8 cellular contexts compared by ENCODE assay signal in genomic region chrX:140765043-140765784, GRCh38. TPM values are rescaled to one million over a fixed set of nuclear protein-coding genes. Genes with fewer than 3 reads are reported as not detected.
DNase-seq lines count a peak whose midpoint lies in the region; ATAC-seq and TF ChIP-seq lines count a peak whose summit lies in the region.

No MANE protein-coding gene starts in this region.

- no peaks in the 10 kb centered on the region for H3K4me1 ChIP-seq in NT2/D1 (ENCODE audit: insufficient read depth, insufficient read length)

- H3K9me3 ChIP-seq in NT2/D1 (ENCODE audit: insufficient read depth, low read length), result no peaks in the 10 kb centered on the region

- no peak for TF ChIP-seq CTCF in glutamatergic neuron (IDR thresholded peaks at IDR 0.05; ENCODE audit: partially characterized antibody, unreplicated experiment)

- peaks cover 2% of the 10 kb centered on the region for H3K9me3 Mint-ChIP-seq in glutamatergic neuron (ENCODE audit: unreplicated experiment)

- no peaks in the 10 kb centered on the region for H3K27me3 Mint-ChIP-seq in glutamatergic neuron (ENCODE audit: unreplicated experiment)

- peaks cover 5% of the 10 kb centered on the region for H3K27me3 ChIP-seq in NT2/D1 (ENCODE audit: insufficient read depth, insufficient read length)

- peak overlapping the region; percentile 50 for H3K9ac ChIP-seq in NT2/D1 (ENCODE audit: insufficient read length, low read depth)

- H3K36me3 ChIP-seq in NT2/D1 (ENCODE audit: insufficient read depth, insufficient read length, low read length), result no peaks in the 10 kb centered on the region

- DNase-seq in EH (ENCODE audit: low read depth) (peak; percentile 69), NT2/D1 (ENCODE audit: low read depth, low spot score) (no peak), glutamatergic neuron (peak; percentile 8), retina (peak; percentile 63), NCI-H146 treated with DMSO at 0.1 percent for 48 hours (lab: John Stamatoyannopoulos, UW; ENCODE audit: unreplicated experiment) (no peak), KG1 (lab: John Stamatoyannopoulos, UW) (no peak)

- peaks cover 4% of the 10 kb centered on the region for H3K4me1 Mint-ChIP-seq in glutamatergic neuron (ENCODE audit: low read depth, unreplicated experiment)

- no peaks in the 10 kb centered on the region for H3K36me3 Mint-ChIP-seq in glutamatergic neuron (ENCODE audit: unreplicated experiment)

- H3K27ac Mint-ChIP-seq in glutamatergic neuron (ENCODE audit: unreplicated experiment), result no peak overlapping the region

- H3K4me3 ChIP-seq in NT2/D1 (ENCODE audit: insufficient read length, low read depth), result peak overlapping the region; percentile 54

- peak overlapping the region; percentile 85 for H3K4me3 Mint-ChIP-seq in glutamatergic neuron (ENCODE audit: unreplicated experiment)

- ATAC-seq in GM21381 (IDR thresholded peaks at IDR 0.05; ENCODE audit: unreplicated experiment), result no peak
- ATAC-seq in HG03196 (IDR thresholded peaks at IDR 0.05; ENCODE audit: unreplicated experiment), result no peak

RNA-seq across cellular contexts. Expression of gene LINC00632, which starts 55.7 kb away (rescaled TPM):
- 89.8 TPM for total RNA-seq in glutamatergic neuron (ENCODE audit: unreplicated experiment)

Comparison
In these comparisons a context has a peak if more than half of its experiments do, and no peak if none do; other contexts are left out.
1. DNase-seq: peak in EH (single experiment), glutamatergic neuron (single experiment) and retina (single experiment); none in NT2/D1 (single experiment), NCI-H146 treated with DMSO at 0.1 percent for 48 hours (single experiment) and KG1 (single experiment).